ENCODE assay signal across 19 cellular contexts in genomic region chr1:178612261-178612660, GRCh38.
A peak's percentile ranks its signal among the peaks of the same experiment; 100 is the strongest.
DNase-seq lines count a peak whose midpoint lies in the region; ATAC-seq and TF ChIP-seq lines count a peak whose summit lies in the region.
"Had no signal": no experiment of that assay in that cellular context is flagged by ENCODE, and none has a peak within 500 bp of the region (broad histone marks: within the 10 kb centered on the region; RNA-seq: fewer than 3 reads in every experiment).

No MANE protein-coding gene starts in this region.

- peak overlapping the region; percentile 2; the same call in 1 of the 2 replicates for H2AFZ ChIP-seq in Karpas-422 (ENCODE audit: low read length)

- H3K27me3 ChIP-seq in Karpas-422 (ENCODE audit: low read length) (no peaks in the 10 kb centered on the region), gastrocnemius medialis (no peaks in the 10 kb centered on the region)
- H3K27me3 ChIP-seq: esophagus muscularis mucosa had no signal

- no peak overlapping the region for H3K4me3 ChIP-seq in AG10803 (ENCODE audit: low read length)
- no peak overlapping the region for H3K4me3 ChIP-seq in Karpas-422 (ENCODE audit: low read length)
- H3K4me3 ChIP-seq in astrocyte of the spinal cord (ENCODE audit: low read depth, low read length), result no peak overlapping the region
- H3K4me3 ChIP-seq in gastrocnemius medialis, result no peak overlapping the region
- H3K4me3 ChIP-seq: esophagus muscularis mucosa, HAP-1, skin epidermis had no signal

- TF ChIP-seq POLR2A in gastrocnemius medialis (IDR thresholded peaks at IDR 0.05), result no peak

- H3K27ac ChIP-seq in Karpas-422 (ENCODE audit: low read length) (peak overlapping the region; percentile 81), gastrocnemius medialis (no peak overlapping the region)
- H3K27ac ChIP-seq: esophagus muscularis mucosa, HL-60 had no signal

- intact Hi-C loops in gastrocnemius medialis (cut with DNase I; ENCODE audit: low total_unique reads), result no loop called here

- no peaks in the 10 kb centered on the region for H3K9me3 ChIP-seq in Karpas-422 (ENCODE audit: low read length)
- no peaks in the 10 kb centered on the region for H3K9me3 ChIP-seq in gastrocnemius medialis
- H3K9me3 ChIP-seq: esophagus muscularis mucosa, HAP-1 had no signal

- ATAC-seq in gastrocnemius medialis, result no peak
- ATAC-seq: activated T-cell treated with anti-CD3 and anti-CD28 coated beads, Interleukin-2, amount 50 U/mL, for 72 hours had no signal

- H3K4me2 ChIP-seq in Karpas-422 (ENCODE audit: low read depth, low read length, poor library complexity, severe bottlenecking), result no peak overlapping the region

- H4K20me1 ChIP-seq in Karpas-422 (ENCODE audit: insufficient read depth, low read depth, low read length), result no peaks in the 10 kb centered on the region

- H3K4me1 ChIP-seq in Karpas-422 (ENCODE audit: low read length), result peaks cover 63% of the 10 kb centered on the region
- H3K4me1 ChIP-seq in gastrocnemius medialis, result no peaks in the 10 kb centered on the region
- H3K4me1 ChIP-seq: HAP-1 had no signal

- H3K9me2 ChIP-seq in Karpas-422 (replicated peaks; ENCODE audit: insufficient read depth, low read length), result no peaks in the 10 kb centered on the region

- no peaks in the 10 kb centered on the region for H3K79me2 ChIP-seq in Karpas-422 (ENCODE audit: low read length)

- no peak for TF ChIP-seq CTCF in AG10803 (conservative IDR thresholded peaks at IDR 0.05; ENCODE audit: low read length)
- no peak for TF ChIP-seq CTCF in astrocyte of the spinal cord (IDR thresholded peaks at IDR 0.05; ENCODE audit: low read depth, low read length)
- no peak for TF ChIP-seq CTCF in gastrocnemius medialis (IDR thresholded peaks at IDR 0.05 in 4 of 5, conservative IDR thresholded peaks at IDR 0.05 in 1 of 5)

- H3K9ac ChIP-seq in Karpas-422 (ENCODE audit: low read length), result no peak overlapping the region

- in situ Hi-C loops in astrocyte of the spinal cord (cut with HindIII; ENCODE audit: low sequenced_read_pairs), result no loop called here
- in situ Hi-C loops in gastrocnemius medialis (cut with MboI; ENCODE audit: low sequenced_read_pairs in 4 of 4), result no loop called here

- DNase-seq in AG10803 (ENCODE audit: low read depth) (peak; percentile 75), Karpas-422 (no peak), astrocyte of the spinal cord (ENCODE audit: low read depth, low spot score) (peak; percentile 84), hepatic stellate cell (ENCODE audit: low spot score) (peak; percentile 62), DMS53 treated with DMSO at 0.1 percent for 48 hours (lab: John Stamatoyannopoulos, UW; ENCODE audit: unreplicated experiment) (no peak), gastrocnemius medialis (no peak)
- DNase-seq in stimulated activated CD4-positive, alpha-beta T cell treated with anti-CD3 and anti-CD28 coated beads, Interleukin-2, amount 100 ng/mL, for 24 hours, result no peak
- no peak for DNase-seq in activated CD8-positive, alpha-beta memory T cell treated with anti-CD3 and anti-CD28 coated beads, Interleukin-2, amount 50 U/mL, for 48 hours
- DNase-seq: activated CD4-positive, alpha-beta T cell treated with anti-CD3 and anti-CD28 coated beads, Interleukin-2, amount 10 ng/mL, durations not matched to agents 7 days and 5 days; activated T-cell treated with anti-CD3 and anti-CD28 coated beads, Interleukin-2, amount 50 U/mL, for 72 hours; cortex of kidney; mesendoderm; NCI-H2029; NCI-H526 treated with DMSO at 0.1 percent for 48 hours; T-helper 9 cell had no signal

- H3K36me3 ChIP-seq in Karpas-422 (ENCODE audit: insufficient read depth, low read length) (no peaks in the 10 kb centered on the region), gastrocnemius medialis (no peaks in the 10 kb centered on the region)
- H3K36me3 ChIP-seq: esophagus muscularis mucosa, HAP-1 had no signal

Comparison
In these comparisons a context has a peak if more than half of its experiments do, and no peak if none do; other contexts are left out.
1. DNase-seq: peak in AG10803 (single experiment), astrocyte of the spinal cord (single experiment) and hepatic stellate cell (single experiment); none in Karpas-422 (single experiment), stimulated activated CD4-positive, alpha-beta T cell treated with anti-CD3 and anti-CD28 coated beads, Interleukin-2, amount 100 ng/mL, for 24 hours (0 of 2), DMS53 treated with DMSO at 0.1 percent for 48 hours (single experiment), activated CD8-positive, alpha-beta memory T cell treated with anti-CD3 and anti-CD28 coated beads, Interleukin-2, amount 50 U/mL, for 48 hours (single experiment) and gastrocnemius medialis (0 of 2).